2 cellular contexts compared by ENCODE assay signal in genomic region chr5:78527925-78528324, GRCh38.
TF ChIP-seq lines count a peak whose summit lies in the region.

No MANE protein-coding gene starts in this region.

TF ChIP-seq in liver, 16 proteins besides CTCF, POLR2A, EP300 and RAD21 (continued from another document):
- TF ChIP-seq ZBTB33 (IDR thresholded peaks at IDR 0.05) (no peak), ATF3 (IDR thresholded peaks at IDR 0.05) (no peak), JUND (IDR thresholded peaks at IDR 0.05) (no peak), TAF1 (conservative IDR thresholded peaks at IDR 0.05) (no peak), NR2F2 (IDR thresholded peaks at IDR 0.05) (no peak), SP1 (IDR thresholded peaks at IDR 0.05) (no peak), GABPA (IDR thresholded peaks at IDR 0.05 in 1 of 2, conservative IDR thresholded peaks at IDR 0.05 in 1 of 2) (no peak), FOXA1 (IDR thresholded peaks at IDR 0.05) (no peak), RXRA (IDR thresholded peaks at IDR 0.05) (no peak), FOXA2 (IDR thresholded peaks at IDR 0.05) (no peak)

TF ChIP-seq in HepG2, 621 proteins besides CTCF, POLR2A, EP300 and RAD21 (continued from another document):
- no peak for TF ChIP-seq SNAPC5 (CRISPR knock-in tag; IDR thresholded peaks at IDR 0.05; ENCODE audit: borderline replicate concordance)
- no peak for TF ChIP-seq ELF1 (CRISPR knock-in tag; IDR thresholded peaks at IDR 0.05)
- no peak for TF ChIP-seq ZNF337 (CRISPR knock-in tag; IDR thresholded peaks at IDR 0.05; ENCODE audit: borderline replicate concordance, low read depth)
- TF ChIP-seq ZNF609 (CRISPR knock-in tag; IDR thresholded peaks at IDR 0.05; ENCODE audit: borderline replicate concordance) = no peak
- no peak for TF ChIP-seq NFKBIZ (CRISPR knock-in tag; IDR thresholded peaks at IDR 0.05)
- TF ChIP-seq ELF3 (CRISPR knock-in tag; IDR thresholded peaks at IDR 0.05) = no peak
- no peak for TF ChIP-seq ZNF513 (CRISPR knock-in tag; conservative IDR thresholded peaks at IDR 0.05)
- TF ChIP-seq ZNF569 (CRISPR knock-in tag; IDR thresholded peaks at IDR 0.05; ENCODE audit: borderline replicate concordance) = no peak
- TF ChIP-seq SYNCRIP (IDR thresholded peaks at IDR 0.05; ENCODE audit: insufficient read depth, low read depth, low read length) = no peak
- no peak for TF ChIP-seq ZBTB46 (CRISPR knock-in tag; IDR thresholded peaks at IDR 0.05; ENCODE audit: borderline replicate concordance)
- no peak for TF ChIP-seq NCOA5 (CRISPR knock-in tag; IDR thresholded peaks at IDR 0.05)
- TF ChIP-seq MBNL3 (CRISPR knock-in tag; conservative IDR thresholded peaks at IDR 0.05) = no peak
TF ChIP-seq in HepG2: peak in this region for 0.
